ENCODE assay signal across 8 cellular contexts in the genomic region with DNA sequence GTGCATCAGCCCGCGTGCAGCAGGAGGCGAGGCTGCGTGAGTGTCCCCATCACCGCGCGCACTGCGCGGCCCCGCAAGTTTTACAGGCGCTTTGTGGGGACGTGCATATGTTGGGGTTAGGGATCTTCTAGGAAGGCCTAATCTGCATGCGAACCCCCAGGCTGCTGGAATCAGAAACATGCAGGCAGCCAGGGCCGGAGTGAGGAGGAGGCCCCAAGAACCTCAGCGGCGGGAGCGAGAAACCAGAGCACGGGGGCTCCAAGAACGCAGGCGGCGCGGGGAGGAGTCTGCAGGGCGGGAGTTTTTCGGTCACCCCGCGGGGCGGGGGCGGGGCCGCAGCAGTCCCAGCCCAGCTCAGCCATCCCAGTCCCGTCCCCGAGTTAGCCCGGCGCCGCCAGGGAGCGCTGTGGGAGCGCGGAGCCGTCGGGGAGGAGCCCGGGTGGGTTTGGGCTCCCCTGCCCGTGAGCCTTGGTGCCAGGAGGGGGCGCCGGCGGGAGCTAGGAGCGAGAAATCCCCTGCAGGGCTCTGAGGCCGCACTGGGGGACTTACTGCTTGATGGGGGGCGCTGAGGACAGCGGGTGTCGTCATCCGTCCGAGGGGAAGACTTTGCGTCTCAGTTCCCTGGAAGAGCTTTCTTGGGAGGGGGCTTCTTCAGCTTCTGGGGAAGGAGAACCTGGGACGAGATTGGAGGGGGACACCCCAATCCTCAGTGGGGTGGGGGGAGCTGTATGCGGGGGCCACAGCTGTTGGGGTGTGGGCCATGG. TPM values are rescaled to one million over a fixed set of nuclear protein-coding genes. Genes with fewer than 3 reads are reported as not detected.
DNase-seq lines count a peak whose midpoint lies in the region; ATAC-seq and TF ChIP-seq lines count a peak whose summit lies in the region.

No MANE protein-coding gene starts in this region.

- intact Hi-C loops in ovary (cut with DNase I), result loop anchor here in 2 of 4 donors (5.0 to 10.0 kb wide), 2 partner anchors 88 to 91 kb away; no protein-coding TSS in a partner anchor

- ATAC-seq in GM21619 (IDR thresholded peaks at IDR 0.05; ENCODE audit: unreplicated experiment), result peak; percentile 61
- ATAC-seq in foreskin keratinocyte, result peak; percentile 90

- H3K36me3 ChIP-seq in MG63 (no peaks in the 10 kb centered on the region), ovary (no peaks in the 10 kb centered on the region), thymus (ENCODE audit: control insufficient read depth, insufficient read depth) (no peaks in the 10 kb centered on the region)

- no peaks in the 10 kb centered on the region for H3K9me3 ChIP-seq in MG63
- H3K9me3 ChIP-seq in ovary, result no peaks in the 10 kb centered on the region
- no peaks in the 10 kb centered on the region for H3K9me3 ChIP-seq in thymus (ENCODE audit: control insufficient read depth)

- peak overlapping the region; percentile 24 for H3K4me3 ChIP-seq in MG63
- H3K4me3 ChIP-seq in ovary, result no peak overlapping the region
- H3K4me3 ChIP-seq in thymus (ENCODE audit: low read length), result peak overlapping the region; percentile 45

- no peak for TF ChIP-seq POLR2A in ovary (IDR thresholded peaks at IDR 0.05)

- H3K27ac ChIP-seq in foreskin keratinocyte, result no peak overlapping the region
- no peak overlapping the region for H3K27ac ChIP-seq in ovary
- no peak overlapping the region for H3K27ac ChIP-seq in thymus (ENCODE audit: low read depth)

- TF ChIP-seq EP300 in ovary (IDR thresholded peaks at IDR 0.05), result no peak

- DNase-seq in COLO829 (ENCODE audit: low spot score), result peak; percentile 93
- peak; percentile 83 for DNase-seq in MG63
- DNase-seq in SHP77 treated with DMSO at 0.1 percent for 48 hours (lab: John Stamatoyannopoulos, UW), result peak; percentile 56
- DNase-seq in activated effector memory CD4-positive, alpha-beta T cell treated with Interleukin-2 at 50 U/mL for 16 hours, result peak; percentile 83
- peak; percentile 31 to 57 for DNase-seq in foreskin keratinocyte
- DNase-seq in ovary, result peak; percentile 46 to 85 (median 68)

- H3K4me1 ChIP-seq in foreskin keratinocyte, result peaks cover 3% of the 10 kb centered on the region
- H3K4me1 ChIP-seq in ovary (ENCODE audit: insufficient read depth), result peaks cover 8% of the 10 kb centered on the region
- H3K4me1 ChIP-seq in thymus (ENCODE audit: control insufficient read depth, insufficient read depth, low read length), result peaks cover 13% of the 10 kb centered on the region

- WGBS in ovary, 3 donors, result 1 to 2% (median 2%) methylated on average over 39 to 54 of the region's 54 CpGs
- WGBS in thymus, result 1% methylated on average over 54 of the region's 54 CpGs

- TF ChIP-seq CTCF in foreskin keratinocyte (conservative IDR thresholded peaks at IDR 0.05), result peak; percentile 100
- peak; percentile 35 to 57 (median 48) for TF ChIP-seq CTCF in ovary (IDR thresholded peaks at IDR 0.05)

- H3K27me3 ChIP-seq in MG63, result peaks cover 10% of the 10 kb centered on the region; the same call in 1 of the 2 replicates
- H3K27me3 ChIP-seq in foreskin keratinocyte, result peaks cover 42% of the 10 kb centered on the region
- H3K27me3 ChIP-seq in ovary, result no peaks in the 10 kb centered on the region
- H3K27me3 ChIP-seq in thymus (ENCODE audit: control insufficient read depth, insufficient read depth), result peaks cover 30% of the 10 kb centered on the region

RNA-seq across cellular contexts. Expression of a gene that starts 0.9 kb away (rescaled TPM):
- 1.4 TPM in 1 of 2 replicates, not detected in the other for total RNA-seq in MG63 (2014; rRNA removed; shearing (Covaris generic); ENCODE audit: low replicate concordance)
- 0.10 and 0.14 TPM in 2 replicates for total RNA-seq in foreskin keratinocyte
- 0.07 and 0.11 TPM in 2 replicates for polyA plus RNA-seq in foreskin keratinocyte
- 1 to 10 TPM in 2 of 7 donors, under 1 TPM in 2, not detected in 3; 0.38 to 2.8 (median 1.3) TPM for total RNA-seq in ovary
- under 1 TPM in 1 of 2 donors, not detected in 1; 0.11 TPM for polyA plus RNA-seq in ovary
- 4.0 TPM for polyA plus RNA-seq in thymus

RNA-seq across cellular contexts. Expression of a gene that starts 13.0 kb away (rescaled TPM):
- 54.1 and 61.0 TPM in 2 replicates for total RNA-seq in MG63 (2014; rRNA removed; shearing (Covaris generic); ENCODE audit: low replicate concordance)
- total RNA-seq in foreskin keratinocyte, result 27.7 and 31.8 TPM in 2 replicates
- 28.7 and 31.8 TPM in 2 replicates for polyA plus RNA-seq in foreskin keratinocyte
- 10 to 100 TPM; 29.3 to 50.1 (median 39.9) TPM for total RNA-seq in ovary
- 10 to 100 TPM in 1 of 2 donors, 1 to 10 TPM in 1; 1.2 to 39.7 TPM for polyA plus RNA-seq in ovary
- 43.9 TPM for polyA plus RNA-seq in thymus

RNA-seq across cellular contexts. Expression of a gene that starts 19.4 kb away (rescaled TPM):
- total RNA-seq in MG63 (2014; rRNA removed; shearing (Covaris generic); ENCODE audit: low replicate concordance), result 3.6 TPM in 1 of 2 replicates, not detected in the other
- total RNA-seq in foreskin keratinocyte, result 2.0 and 2.2 TPM in 2 replicates
- polyA plus RNA-seq in foreskin keratinocyte, result 3.5 and 3.9 TPM in 2 replicates
- 1 to 10 TPM in 5 of 7 donors, under 1 TPM in 2; 0.24 to 3.8 (median 2.3) TPM for total RNA-seq in ovary
- 1 to 10 TPM in 1 of 2 donors, not detected in 1; 1.6 TPM for polyA plus RNA-seq in ovary
- polyA plus RNA-seq in thymus, result 13.6 TPM

RNA-seq across cellular contexts. Expression of a gene that starts 35.6 kb away (rescaled TPM):
- total RNA-seq in MG63 (2014; rRNA removed; shearing (Covaris generic); ENCODE audit: low replicate concordance), result not detected in 2 replicates
- total RNA-seq in foreskin keratinocyte, result not detected in 2 replicates
- not detected in 2 replicates for polyA plus RNA-seq in foreskin keratinocyte
- total RNA-seq in ovary, result 1 to 10 TPM in 1 of 7 donors, under 1 TPM in 3, not detected in 3; 0.11 to 2.6 (median 0.38) TPM
- polyA plus RNA-seq in ovary, result not detected
- polyA plus RNA-seq in thymus, result 0.43 TPM

RNA-seq across cellular contexts. Expression of a gene that starts 47.3 kb away (rescaled TPM):
- not detected in 2 replicates for total RNA-seq in MG63 (2014; rRNA removed; shearing (Covaris generic); ENCODE audit: low replicate concordance)
- total RNA-seq in foreskin keratinocyte (1.5 and 2.2 TPM in 2 replicates), ovary (1 to 10 TPM in 1 of 7 donors, under 1 TPM in 4, not detected in 2; 0.11 to 1.8 (median 0.18) TPM)
- polyA plus RNA-seq in foreskin keratinocyte (1.5 and 3.6 TPM in 2 replicates), ovary (under 1 TPM in 1 of 2 donors, not detected in 1; 0.04 TPM), thymus (2.9 TPM)
